In the genomic region with DNA sequence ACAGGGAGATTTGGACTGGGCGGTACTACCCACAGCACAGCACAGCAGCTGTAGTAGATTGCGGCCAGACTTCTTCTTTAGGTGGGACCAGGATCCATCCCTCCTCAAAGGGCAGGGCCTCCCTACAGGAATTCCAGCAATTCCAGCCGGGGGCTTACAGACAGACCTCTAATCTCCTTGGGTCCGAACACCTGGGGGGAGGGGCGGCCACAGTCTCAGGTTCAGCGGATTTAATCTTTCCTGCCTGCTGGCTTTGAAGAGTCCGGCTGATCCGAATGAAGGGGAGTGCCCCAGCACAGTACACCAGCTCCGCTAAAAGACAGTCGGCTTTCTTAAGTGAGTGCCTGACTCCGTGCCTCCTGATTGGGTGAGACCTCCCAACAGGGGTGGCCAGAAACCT, we compare ENCODE assay signal across 23 cellular contexts.
DNase-seq lines count a peak whose midpoint lies in the region; ATAC-seq and TF ChIP-seq lines count a peak whose summit lies in the region.
"Had no signal": no experiment of that assay in that cellular context is flagged by ENCODE, and none has a peak within 500 bp of the region (broad histone marks: within the 10 kb centered on the region; RNA-seq: fewer than 3 reads in every experiment).

No MANE protein-coding gene starts in this region.

- 0 out of 2 replicates have a peak, but pooled peaks cover 4% of the 10 kb centered on the region for H3K4me1 ChIP-seq in HUES48 (ENCODE audit: control insufficient read depth, insufficient read depth, low read length)

- no peaks in the 10 kb centered on the region for H3K27me3 Mint-ChIP-seq in WTC11 (ENCODE audit: low read depth)
- no peaks in the 10 kb centered on the region for H3K27me3 Mint-ChIP-seq in activated T-helper 1 cell treated with anti-CD3 and anti-CD28 coated beads, Interleukin-12 subunit alpha, Interleukin-12 subunit beta, Interleukin-2, Interleukin-4 antibody, amounts not matched to agents 30 ng/mL and 10 ng/mL and 1 ng/mL, durations not matched to agents 14 hours and 24 hours and 36 hours (ENCODE audit: insufficient read depth)
- H3K27me3 Mint-ChIP-seq in activated T-helper 17 cell treated with anti-CD3 and anti-CD28 coated beads, Interleukin-2, amount 50 U/mL, for 72 hours, result no peaks in the 10 kb centered on the region

- intact Hi-C loops in posterior vena cava (cut with DNase I), result no loop called here
- intact Hi-C loops in activated T-helper 1 cell treated with anti-CD3 and anti-CD28 coated beads, Interleukin-12 subunit alpha, Interleukin-12 subunit beta, Interleukin-2, Interleukin-4 antibody, amounts not matched to agents 30 ng/mL and 10 ng/mL and 1 ng/mL, durations not matched to agents 14 hours and 24 hours and 36 hours (cut with micrococcal nuclease), result no loop called here

- H3K4me3 ChIP-seq in HUES48 (ENCODE audit: low read depth, low read length) (0 out of 2 replicates have a peak overlapping the region, but pooled peaks have one; percentile 6), coronary artery (no peak overlapping the region)
- H3K4me3 ChIP-seq: GM12878, GM23248, SK-N-MC had no signal

- POLR2A ChIA-PET in WTC11 (lab: Charles Lee), result no interaction called here

- H3K4me3 Mint-ChIP-seq in WTC11, result no peak overlapping the region
- no peak overlapping the region for H3K4me3 Mint-ChIP-seq in activated T-helper 1 cell treated with anti-CD3 and anti-CD28 coated beads, Interleukin-12 subunit alpha, Interleukin-12 subunit beta, Interleukin-2, Interleukin-4 antibody, amounts not matched to agents 30 ng/mL and 10 ng/mL and 1 ng/mL, durations not matched to agents 14 hours and 24 hours and 36 hours
- no peak overlapping the region for H3K4me3 Mint-ChIP-seq in activated T-helper 17 cell treated with anti-CD3 and anti-CD28 coated beads, Interleukin-2, amount 50 U/mL, for 72 hours

- CTCF ChIA-PET in WTC11 (lab: Charles Lee), result interaction anchor here (1.4 kb wide), 1 partner anchor 13 kb away, joined by 6 read pairs; no protein-coding TSS in a partner anchor

- TF ChIP-seq CTCF in WTC11 (IDR thresholded peaks at IDR 0.05) (no peak), coronary artery (IDR thresholded peaks at IDR 0.05) (no peak)

- H3K27me3 ChIP-seq in HUES48 (ENCODE audit: control insufficient read depth, insufficient read depth, low read length), result no peaks in the 10 kb centered on the region

- peaks cover 29% of the 10 kb centered on the region for H3K9me3 Mint-ChIP-seq in WTC11
- H3K9me3 Mint-ChIP-seq in activated T-helper 1 cell treated with anti-CD3 and anti-CD28 coated beads, Interleukin-12 subunit alpha, Interleukin-12 subunit beta, Interleukin-2, Interleukin-4 antibody, amounts not matched to agents 30 ng/mL and 10 ng/mL and 1 ng/mL, durations not matched to agents 14 hours and 24 hours and 36 hours, result peaks cover 4% of the 10 kb centered on the region
- peaks cover 15% of the 10 kb centered on the region for H3K9me3 Mint-ChIP-seq in activated T-helper 17 cell treated with anti-CD3 and anti-CD28 coated beads, Interleukin-2, amount 50 U/mL, for 72 hours

- ATAC-seq in WTC11 (peak; percentile 94), GM21390 (IDR thresholded peaks at IDR 0.05; ENCODE audit: unreplicated experiment) (no peak)
- no peak for ATAC-seq in activated T-helper 17 cell treated with anti-CD3 and anti-CD28 coated beads, Interleukin-2, amount 50 U/mL, for 72 hours (replicated peaks)
- ATAC-seq: GM12878, HCT116 had no signal

- DNase-seq in WTC11 (ENCODE audit: low spot score), result peak; percentile 61
- DNase-seq in iPS-NIHi7 (ENCODE audit: extremely low spot score), result peak; percentile 12
- DNase-seq in posterior vena cava (ENCODE audit: low spot score), result peak; percentile 57
- DNase-seq in activated T-helper 1 cell treated with anti-CD3 and anti-CD28 coated beads, Interleukin-12 subunit alpha, Interleukin-12 subunit beta, Interleukin-2, Interleukin-4 antibody, amounts not matched to agents 30 ng/mL and 10 ng/mL and 1 ng/mL, durations not matched to agents 14 hours and 24 hours and 36 hours (ENCODE audit: low spot score), result no peak
- DNase-seq in coronary artery (ENCODE audit: low spot score), result no peak
- DNase-seq: C1 segment of cervical spinal cord, DMS79, GM23248, IMR-90, NCI-H1105, NCI-H146, NCI-H2081 treated with DMSO at 0.1 percent for 48 hours, NCI-H2171 treated with DMSO at 0.1 percent for 48 hours, NCI-H524 treated with DMSO at 0.1 percent for 48 hours, Right ventricle myocardium superior, SW 1271 had no signal

- no peak overlapping the region for H3K27ac ChIP-seq in HUES48 (ENCODE audit: low read depth, low read length)
- no peak overlapping the region for H3K27ac ChIP-seq in coronary artery
- H3K27ac ChIP-seq: GM23248, KMS-11, SK-N-MC had no signal

- no peak overlapping the region for H3K27ac Mint-ChIP-seq in WTC11
- no peak overlapping the region for H3K27ac Mint-ChIP-seq in activated T-helper 1 cell treated with anti-CD3 and anti-CD28 coated beads, Interleukin-12 subunit alpha, Interleukin-12 subunit beta, Interleukin-2, Interleukin-4 antibody, amounts not matched to agents 30 ng/mL and 10 ng/mL and 1 ng/mL, durations not matched to agents 14 hours and 24 hours and 36 hours
- no peak overlapping the region for H3K27ac Mint-ChIP-seq in activated T-helper 17 cell treated with anti-CD3 and anti-CD28 coated beads, Interleukin-2, amount 50 U/mL, for 72 hours

- peaks cover 10% of the 10 kb centered on the region for H3K36me3 Mint-ChIP-seq in WTC11
- no peaks in the 10 kb centered on the region for H3K36me3 Mint-ChIP-seq in activated T-helper 1 cell treated with anti-CD3 and anti-CD28 coated beads, Interleukin-12 subunit alpha, Interleukin-12 subunit beta, Interleukin-2, Interleukin-4 antibody, amounts not matched to agents 30 ng/mL and 10 ng/mL and 1 ng/mL, durations not matched to agents 14 hours and 24 hours and 36 hours (ENCODE audit: low read depth)
- H3K36me3 Mint-ChIP-seq in activated T-helper 17 cell treated with anti-CD3 and anti-CD28 coated beads, Interleukin-2, amount 50 U/mL, for 72 hours (ENCODE audit: low read depth), result no peaks in the 10 kb centered on the region

- peaks cover 23% of the 10 kb centered on the region for H3K4me1 Mint-ChIP-seq in WTC11
- H3K4me1 Mint-ChIP-seq in activated T-helper 1 cell treated with anti-CD3 and anti-CD28 coated beads, Interleukin-12 subunit alpha, Interleukin-12 subunit beta, Interleukin-2, Interleukin-4 antibody, amounts not matched to agents 30 ng/mL and 10 ng/mL and 1 ng/mL, durations not matched to agents 14 hours and 24 hours and 36 hours (ENCODE audit: low read depth), result no peaks in the 10 kb centered on the region
- no peaks in the 10 kb centered on the region for H3K4me1 Mint-ChIP-seq in activated T-helper 17 cell treated with anti-CD3 and anti-CD28 coated beads, Interleukin-2, amount 50 U/mL, for 72 hours

- no peak overlapping the region for H3K9ac ChIP-seq in HUES48 (ENCODE audit: low read depth, low read length)
- H3K9ac ChIP-seq: GM23248, KMS-11 had no signal

- H3K9me3 ChIP-seq in HUES48 (ENCODE audit: control insufficient read depth, insufficient read depth, low read length), result no peaks in the 10 kb centered on the region; the same call in 1 of the 2 replicates

- no peaks in the 10 kb centered on the region for H3K36me3 ChIP-seq in HUES48 (ENCODE audit: control insufficient read depth, insufficient read depth, low read length)

TF ChIP-seq in WTC11, 78 proteins besides CTCF, POLR2A, EP300 and RAD21:
- TF ChIP-seq EMX1 (CRISPR knock-in tag; IDR thresholded peaks at IDR 0.05) (no peak), PRRX2 (CRISPR knock-in tag; IDR thresholded peaks at IDR 0.05) (no peak), RELA (CRISPR knock-in tag; IDR thresholded peaks at IDR 0.05; ENCODE audit: borderline replicate concordance) (no peak), GTF2I (CRISPR knock-in tag; conservative IDR thresholded peaks at IDR 0.05) (no peak)

Comparison
In these comparisons a context has a peak if more than half of its experiments do, and no peak if none do; other contexts are left out.
1. DNase-seq: peak in WTC11 (single experiment), iPS-NIHi7 (single experiment) and posterior vena cava (single experiment); none in activated T-helper 1 cell treated with anti-CD3 and anti-CD28 coated beads, Interleukin-12 subunit alpha, Interleukin-12 subunit beta, Interleukin-2, Interleukin-4 antibody, amounts not matched to agents 30 ng/mL and 10 ng/mL and 1 ng/mL, durations not matched to agents 14 hours and 24 hours and 36 hours (single experiment) and coronary artery (single experiment).